1 cellular context compared by ENCODE assay signal in genomic region chr2:197888322-197888721, GRCh38.
A peak's percentile ranks its signal among the peaks of the same experiment; 100 is the strongest.
TF ChIP-seq lines count a peak whose summit lies in the region.

No MANE protein-coding gene starts in this region.

TF ChIP-seq in K562, 482 proteins besides CTCF, POLR2A, EP300 and RAD21 (continued from another document):
- TF ChIP-seq, protein P1, sequence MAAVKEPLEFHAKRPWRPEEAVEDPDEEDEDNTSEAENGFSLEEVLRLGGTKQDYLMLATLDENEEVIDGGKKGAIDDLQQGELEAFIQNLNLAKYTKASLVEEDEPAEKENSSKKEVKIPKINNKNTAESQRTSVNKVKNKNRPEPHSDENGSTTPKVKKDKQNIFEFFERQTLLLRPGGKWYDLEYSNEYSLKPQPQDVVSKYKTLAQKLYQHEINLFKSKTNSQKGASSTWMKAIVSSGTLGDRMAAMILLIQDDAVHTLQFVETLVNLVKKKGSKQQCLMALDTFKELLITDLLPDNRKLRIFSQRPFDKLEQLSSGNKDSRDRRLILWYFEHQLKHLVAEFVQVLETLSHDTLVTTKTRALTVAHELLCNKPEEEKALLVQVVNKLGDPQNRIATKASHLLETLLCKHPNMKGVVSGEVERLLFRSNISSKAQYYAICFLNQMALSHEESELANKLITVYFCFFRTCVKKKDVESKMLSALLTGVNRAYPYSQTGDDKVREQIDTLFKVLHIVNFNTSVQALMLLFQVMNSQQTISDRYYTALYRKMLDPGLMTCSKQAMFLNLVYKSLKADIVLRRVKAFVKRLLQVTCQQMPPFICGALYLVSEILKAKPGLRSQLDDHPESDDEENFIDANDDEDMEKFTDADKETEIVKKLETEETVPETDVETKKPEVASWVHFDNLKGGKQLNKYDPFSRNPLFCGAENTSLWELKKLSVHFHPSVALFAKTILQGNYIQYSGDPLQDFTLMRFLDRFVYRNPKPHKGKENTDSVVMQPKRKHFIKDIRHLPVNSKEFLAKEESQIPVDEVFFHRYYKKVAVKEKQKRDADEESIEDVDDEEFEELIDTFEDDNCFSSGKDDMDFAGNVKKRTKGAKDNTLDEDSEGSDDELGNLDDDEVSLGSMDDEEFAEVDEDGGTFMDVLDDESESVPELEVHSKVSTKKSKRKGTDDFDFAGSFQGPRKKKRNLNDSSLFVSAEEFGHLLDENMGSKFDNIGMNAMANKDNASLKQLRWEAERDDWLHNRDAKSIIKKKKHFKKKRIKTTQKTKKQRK (IDR thresholded peaks at IDR 0.05; ENCODE audit: borderline replicate concordance, low read depth, low read length): no peak
- TF ChIP-seq, protein P2, sequence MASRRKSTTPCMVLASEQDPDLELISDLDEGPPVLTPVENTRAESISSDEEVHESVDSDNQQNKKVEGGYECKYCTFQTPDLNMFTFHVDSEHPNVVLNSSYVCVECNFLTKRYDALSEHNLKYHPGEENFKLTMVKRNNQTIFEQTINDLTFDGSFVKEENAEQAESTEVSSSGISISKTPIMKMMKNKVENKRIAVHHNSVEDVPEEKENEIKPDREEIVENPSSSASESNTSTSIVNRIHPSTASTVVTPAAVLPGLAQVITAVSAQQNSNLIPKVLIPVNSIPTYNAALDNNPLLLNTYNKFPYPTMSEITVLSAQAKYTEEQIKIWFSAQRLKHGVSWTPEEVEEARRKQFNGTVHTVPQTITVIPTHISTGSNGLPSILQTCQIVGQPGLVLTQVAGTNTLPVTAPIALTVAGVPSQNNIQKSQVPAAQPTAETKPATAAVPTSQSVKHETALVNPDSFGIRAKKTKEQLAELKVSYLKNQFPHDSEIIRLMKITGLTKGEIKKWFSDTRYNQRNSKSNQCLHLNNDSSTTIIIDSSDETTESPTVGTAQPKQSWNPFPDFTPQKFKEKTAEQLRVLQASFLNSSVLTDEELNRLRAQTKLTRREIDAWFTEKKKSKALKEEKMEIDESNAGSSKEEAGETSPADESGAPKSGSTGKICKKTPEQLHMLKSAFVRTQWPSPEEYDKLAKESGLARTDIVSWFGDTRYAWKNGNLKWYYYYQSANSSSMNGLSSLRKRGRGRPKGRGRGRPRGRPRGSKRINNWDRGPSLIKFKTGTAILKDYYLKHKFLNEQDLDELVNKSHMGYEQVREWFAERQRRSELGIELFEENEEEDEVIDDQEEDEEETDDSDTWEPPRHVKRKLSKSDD (conservative IDR thresholded peaks at IDR 0.05; ENCODE audit: low read length): no peak
- 0 out of 2 replicates have a peak, but pooled peaks have one; percentile 21 for TF ChIP-seq DDX20 (tag; IDR thresholded peaks at IDR 0.05; ENCODE audit: low read depth)
- TF ChIP-seq ZNF212 (CRISPR knock-in tag; IDR thresholded peaks at IDR 0.05): no peak
- TF ChIP-seq TRIM28 (IDR thresholded peaks at IDR 0.05): no peak
TF ChIP-seq in K562: peak in this region for 2.
